In genomic region chr12:132638541-132639408, GRCh38 we compare ENCODE assay signal across 9 cellular contexts. TPM values are rescaled to one million over a fixed set of nuclear protein-coding genes. Genes with fewer than 3 reads are reported as not detected.
DNase-seq lines count a peak whose midpoint lies in the region; FAIRE-seq and TF ChIP-seq lines count a peak whose summit lies in the region.
"Had no signal": no experiment of that assay in that cellular context is flagged by ENCODE, and none has a peak within 500 bp of the region (broad histone marks: within the 10 kb centered on the region; RNA-seq: fewer than 3 reads in every experiment).

No MANE protein-coding gene starts in this region.

- no peak for TF ChIP-seq POLR2A in tibial nerve (IDR thresholded peaks at IDR 0.05)

- H3K36me3 ChIP-seq in adipocyte (ENCODE audit: control insufficient read depth, insufficient read depth, low read length, severe bottlenecking) (peaks cover 52% of the 10 kb centered on the region), tibial nerve (peaks cover 0 to 97% (median 12%) of the 10 kb centered on the region in 3 donors)

- H3K4me1 ChIP-seq in adipocyte (ENCODE audit: control insufficient read depth, insufficient read depth, low read length) = peaks cover 18% of the 10 kb centered on the region
- H3K4me1 ChIP-seq in tibial nerve = peaks cover 0 to 8% (median 0%) of the 10 kb centered on the region in 4 donors

- peak in 3 of 5 experiments; percentile 38 to 61 (median 51) for TF ChIP-seq CTCF in tibial nerve (IDR thresholded peaks at IDR 0.05)

- DNase-seq in DMS53 (lab: John Stamatoyannopoulos, UW) = peak; percentile 71
- peak; percentile 56 for DNase-seq in HTR-8/SVneo (ENCODE audit: insufficient read length, low spot score)
- peak; percentile 47 for DNase-seq in adipocyte (ENCODE audit: low read depth)
- DNase-seq in inferior parietal cortex (ENCODE audit: extremely low spot score) = peak; percentile 25
- DNase-seq in tibial nerve (ENCODE audit: low spot score in 2 of 2) = peak; percentile 33 to 51
- no peak for DNase-seq in stimulated activated CD4-positive, alpha-beta T cell treated with anti-CD3 and anti-CD28 coated beads, Interleukin-12 subunit alpha, Interleukin-12 subunit beta, amount 100 ng/mL, for 4 hours
- no peak for DNase-seq in NCI-H1092 (lab: John Stamatoyannopoulos, UW)
- no peak for DNase-seq in stimulated activated CD4-positive, alpha-beta T cell treated with anti-CD3 and anti-CD28 coated beads, Interleukin-4, amount 100 ng/mL, for 24 hours

- peak overlapping the region; percentile 61 for H3K9ac ChIP-seq in adipocyte (ENCODE audit: low read length)

- H3K27me3 ChIP-seq in adipocyte (replicated peaks; ENCODE audit: control insufficient read depth, insufficient read depth, low read length) (no peaks in the 10 kb centered on the region), tibial nerve (no peaks in the 10 kb centered on the region)

- TF ChIP-seq EP300 in tibial nerve (IDR thresholded peaks at IDR 0.05) = peak in 1 of 2 donors; percentile 17

- 71 to 73% methylated on average over 25 of the region's 25 CpGs for WGBS in tibial nerve, 2 donors

- H3K27ac ChIP-seq in tibial nerve = peak overlapping the region in 2 of 4 donors; percentile 3 to 43

- H3K9me3 ChIP-seq in adipocyte (ENCODE audit: control insufficient read depth, low read length) (no peaks in the 10 kb centered on the region), tibial nerve (no peaks in the 10 kb centered on the region)

- no peak overlapping the region for H3K4me3 ChIP-seq in adipocyte (ENCODE audit: low read length)
- no peak overlapping the region for H3K4me3 ChIP-seq in tibial nerve

- FAIRE-seq in HTR-8/SVneo (lab: Jason Lieb, UNC) = peak; percentile 64

RNA-seq across cellular contexts. Expression of gene P2RX2, which starts 20.2 kb away (rescaled TPM):
- total RNA-seq in tibial nerve = not detected
- total RNA-seq: T-helper 1 cell treated with Interleukin-12 subunit alpha and Interleukin-12 subunit beta and Interleukin-4 antibody, amounts not matched to agents 30 ng/mL and 1 ng/mL, for 36 hours had no signal

RNA-seq across cellular contexts. Expression of gene LRCOL1, which starts 28.4 kb away (rescaled TPM):
- not detected for total RNA-seq in tibial nerve
- total RNA-seq: T-helper 1 cell treated with Interleukin-12 subunit alpha and Interleukin-12 subunit beta and Interleukin-4 antibody, amounts not matched to agents 30 ng/mL and 1 ng/mL, for 36 hours had no signal

RNA-seq across cellular contexts. Expression of gene POLE, which starts 48.4 kb away (rescaled TPM):
- 100 to 1,000 TPM in 1 of 4 donors, 10 to 100 TPM in 3; 32.2 to 133 (median 44.4) TPM for total RNA-seq in tibial nerve

RNA-seq across cellular contexts. Expression of gene PXMP2, which starts 48.6 kb away (rescaled TPM):
- 10 to 100 TPM; 40.8 to 72.5 (median 62.3) TPM for total RNA-seq in tibial nerve

Comparison
In these comparisons a context has a peak if more than half of its experiments do, and no peak if none do; other contexts are left out.
1. DNase-seq: peak in DMS53 (single experiment), HTR-8/SVneo (single experiment), adipocyte (single experiment), inferior parietal cortex (single experiment) and tibial nerve (2 of 2); none in stimulated activated CD4-positive, alpha-beta T cell treated with anti-CD3 and anti-CD28 coated beads, Interleukin-12 subunit alpha, Interleukin-12 subunit beta, amount 100 ng/mL, for 4 hours (single experiment), NCI-H1092 (single experiment) and stimulated activated CD4-positive, alpha-beta T cell treated with anti-CD3 and anti-CD28 coated beads, Interleukin-4, amount 100 ng/mL, for 24 hours (single experiment).